ENCODE assay signal across 8 cellular contexts in genomic region chr16:85027968-85028637, GRCh38. TPM values are rescaled to one million over a fixed set of nuclear protein-coding genes. Genes with fewer than 3 reads are reported as not detected.
DNase-seq lines count a peak whose midpoint lies in the region; ATAC-seq and TF ChIP-seq lines count a peak whose summit lies in the region.

No MANE protein-coding gene starts in this region.

- peaks cover 4% of the 10 kb centered on the region for H3K23me2 ChIP-seq in H9 (ENCODE audit: insufficient read length, low read depth, low read length, poor library complexity, severe bottlenecking)

- H3K27me3 Mint-ChIP-seq in H9 (ENCODE audit: low read depth) (peaks cover 35% of the 10 kb centered on the region), chondrocyte (ENCODE audit: low read depth) (no peaks in the 10 kb centered on the region)

- no peak overlapping the region for H3K14ac ChIP-seq in H9 (ENCODE audit: insufficient read depth, low read length)

- H4K8ac ChIP-seq in H9 (replicated peaks; ENCODE audit: insufficient read length, low read depth, low read length) = no peak overlapping the region
- no peak overlapping the region for H4K8ac ChIP-seq in mesendoderm (ENCODE audit: low read depth, low read length)

- H3K56ac ChIP-seq in H9 (ENCODE audit: insufficient read length, low read depth, low read length) (no peak overlapping the region), mesendoderm (ENCODE audit: low read length) (peak overlapping the region; percentile 95)

- no peak overlapping the region for H4K91ac ChIP-seq in H9 (ENCODE audit: insufficient read length, low read depth, low read length)

- no peaks in the 10 kb centered on the region for H3K79me1 ChIP-seq in H9 (ENCODE audit: insufficient read depth, low read depth, low read length, poor library complexity, severe bottlenecking)
- H3K79me1 ChIP-seq in mesendoderm (ENCODE audit: low read length) = no peaks in the 10 kb centered on the region

- H3K4me2 ChIP-seq in H9 (ENCODE audit: insufficient read depth, insufficient read length, low read length) = peak overlapping the region; percentile 59
- H3K4me2 ChIP-seq in OCI-LY3 (ENCODE audit: low read length) = peak overlapping the region; percentile 82
- H3K4me2 ChIP-seq in mesendoderm (ENCODE audit: low read length) = peak overlapping the region; percentile 46

- H3K9ac ChIP-seq in H9 (ENCODE audit: extremely low read depth, insufficient read length, low read length) (no peak overlapping the region), OCI-LY3 (ENCODE audit: low read length) (peak overlapping the region; percentile 73), mesendoderm (ENCODE audit: low read length) (peak overlapping the region; percentile 82)

- no peak overlapping the region for H2BK12ac ChIP-seq in H9 (ENCODE audit: insufficient read length, low read depth, low read length)

- H3K4me3 ChIP-seq in OCI-LY3 (ENCODE audit: low read length) (peak overlapping the region; percentile 88), mesendoderm (ENCODE audit: low read length) (peak overlapping the region; percentile 74), upper lobe of left lung (peak overlapping the region; percentile 83 to 95 (median 93))

- H2BK120ac ChIP-seq in H9 (ENCODE audit: low read depth, low read length, poor library complexity, severe bottlenecking) (no peak overlapping the region), mesendoderm (ENCODE audit: low read depth, low read length) (no peak overlapping the region)

- H3K18ac ChIP-seq in H9 (ENCODE audit: insufficient read length, low read depth, low read length) (no peak overlapping the region), mesendoderm (ENCODE audit: low read length) (peak overlapping the region; percentile 77)

- H3K27ac ChIP-seq in H9 (ENCODE audit: insufficient read length, low read depth, low read length) = no peak overlapping the region
- no peak overlapping the region for H3K27ac ChIP-seq in OCI-LY3 (ENCODE audit: low read length)
- no peak overlapping the region for H3K27ac ChIP-seq in mesendoderm (ENCODE audit: low read depth, low read length)
- H3K27ac ChIP-seq in upper lobe of left lung = peak overlapping the region; percentile 88 to 98 (median 90)

- H3K9me3 Mint-ChIP-seq in H9 (no peaks in the 10 kb centered on the region), chondrocyte (ENCODE audit: low read depth) (no peaks in the 10 kb centered on the region)

- DNase-seq in GM10266 (ENCODE audit: extremely low spot score) = no peak
- DNase-seq in H9 = no peak
- DNase-seq in chondrocyte (ENCODE audit: low spot score) = no peak
- no peak for DNase-seq in mesendoderm
- DNase-seq in upper lobe of left lung = no peak
- DNase-seq in effector CD8-positive, alpha-beta T cell (lab: John Stamatoyannopoulos, UW) = no peak
- no peak for DNase-seq in GDM1 (lab: John Stamatoyannopoulos, UW)

- H3K4me3 Mint-ChIP-seq in H9 (peak overlapping the region; percentile 77 to 84), chondrocyte (ENCODE audit: unreplicated experiment) (peak overlapping the region; percentile 81)

- H4K5ac ChIP-seq in H9 (ENCODE audit: insufficient read length, low read depth, low read length) (no peak overlapping the region), mesendoderm (ENCODE audit: low read length) (no peak overlapping the region)

- TF ChIP-seq EP300 in upper lobe of left lung (IDR thresholded peaks at IDR 0.05) = no peak

- H2BK5ac ChIP-seq in H9 (ENCODE audit: insufficient read length, low read length) = no peak overlapping the region
- H2BK5ac ChIP-seq in mesendoderm (ENCODE audit: low read length) = no peak overlapping the region

- H3K79me2 ChIP-seq in H9 (ENCODE audit: insufficient read depth, low read length) (no peaks in the 10 kb centered on the region), OCI-LY3 (ENCODE audit: low read length) (no peaks in the 10 kb centered on the region), mesendoderm (ENCODE audit: control insufficient read depth, insufficient read depth, low read length) (no peaks in the 10 kb centered on the region)

- no peak overlapping the region for H2BK20ac ChIP-seq in H9 (ENCODE audit: low read depth, low read length, poor library complexity, severe bottlenecking)

- no peaks in the 10 kb centered on the region for H4K20me1 ChIP-seq in H9 (ENCODE audit: control insufficient read depth, insufficient read depth, insufficient read length)
- H4K20me1 ChIP-seq in OCI-LY3 (ENCODE audit: insufficient read depth, low read length) = no peaks in the 10 kb centered on the region

- H2AFZ ChIP-seq in H9 (ENCODE audit: low read length) (no peak overlapping the region), OCI-LY3 (ENCODE audit: low read depth, low read length) (peak overlapping the region; percentile 48; the same call in 1 of the 2 replicates)

- TF ChIP-seq POLR2A in upper lobe of left lung (IDR thresholded peaks at IDR 0.05) = no peak

- no peak overlapping the region for H2AK5ac ChIP-seq in H9 (ENCODE audit: insufficient read length, low read length)
- H2AK5ac ChIP-seq in mesendoderm (ENCODE audit: low read length) = no peak overlapping the region

- H3T11ph ChIP-seq in H9 (ENCODE audit: low read length) = no peak overlapping the region

- H3K27me3 ChIP-seq in H9 (ENCODE audit: insufficient read depth, low read length) = no peaks in the 10 kb centered on the region; the same call in 1 of the 2 replicates
- peaks cover 26% of the 10 kb centered on the region for H3K27me3 ChIP-seq in OCI-LY3 (ENCODE audit: low read depth, low read length)
- H3K27me3 ChIP-seq in mesendoderm (ENCODE audit: insufficient read depth, low read length, poor library complexity) = no peaks in the 10 kb centered on the region
- H3K27me3 ChIP-seq in upper lobe of left lung = no peaks in the 10 kb centered on the region

- peak in 1 of 2 donors; percentile 39 for ATAC-seq in upper lobe of left lung (ENCODE audit: low FRiP score in 2 of 2)

- H3K23ac ChIP-seq in H9 (ENCODE audit: insufficient read length, low read depth, low read length) (no peak overlapping the region), mesendoderm (ENCODE audit: low read length) (no peak overlapping the region)

- H3K4me1 Mint-ChIP-seq in H9 (peaks cover 30 to 32% of the 10 kb centered on the region in 2 experiments), chondrocyte (ENCODE audit: low read depth) (peaks cover 32% of the 10 kb centered on the region)

- H3K36me3 Mint-ChIP-seq in H9 (ENCODE audit: insufficient read depth in 1 of 3, low read depth in 3 of 3) (no peaks in the 10 kb centered on the region), chondrocyte (ENCODE audit: low read depth) (peaks cover 3% of the 10 kb centered on the region)

- TF ChIP-seq CTCF in GM10266 (IDR thresholded peaks at IDR 0.05; ENCODE audit: control insufficient read depth, insufficient read depth, low read depth, missing control alignments) = peak; percentile 36
- TF ChIP-seq CTCF in H9 (conservative IDR thresholded peaks at IDR 0.05) = peak; percentile 47; the same call in 2 of the 3 replicates
- TF ChIP-seq CTCF in OCI-LY3 (IDR thresholded peaks at IDR 0.05; ENCODE audit: low read depth, low read length) = 0 out of 2 replicates have a peak, but pooled peaks have one; percentile 12
- TF ChIP-seq CTCF in chondrocyte (IDR thresholded peaks at IDR 0.05) = peak; percentile 67
- TF ChIP-seq CTCF in upper lobe of left lung (IDR thresholded peaks at IDR 0.05) = peak in 1 of 6 experiments; percentile 33

- H3K4ac ChIP-seq in H9 (ENCODE audit: low read depth, low read length) (no peak overlapping the region), mesendoderm (ENCODE audit: low read depth, low read length) (no peak overlapping the region)

- H3K9me3 ChIP-seq in H9 (ENCODE audit: control insufficient read depth, low read depth, low read length) (no peaks in the 10 kb centered on the region), OCI-LY3 (ENCODE audit: insufficient read depth, low read length) (no peaks in the 10 kb centered on the region), upper lobe of left lung (peaks cover 0 to 4% (median 0%) of the 10 kb centered on the region in 4 donors)

- H2BK15ac ChIP-seq in H9 (ENCODE audit: low read depth, low read length) (no peak overlapping the region), mesendoderm (replicated peaks; ENCODE audit: low read depth) (no peak overlapping the region)

- H3K36me3 ChIP-seq in OCI-LY3 (replicated peaks; ENCODE audit: low read depth, low read length) (no peaks in the 10 kb centered on the region), mesendoderm (ENCODE audit: control insufficient read depth, insufficient read depth, low read length) (no peaks in the 10 kb centered on the region), upper lobe of left lung (peaks cover 0 to 9% (median 3%) of the 10 kb centered on the region in 4 donors)

- WGBS in H9 (ENCODE audit: extremely low coverage, insufficient read length, low lambda C conversion rate) = no CpG with 5 or more reads among the region's 41 CpGs
- WGBS in mesendoderm (ENCODE audit: extremely low coverage, insufficient coverage, low lambda C conversion rate) = no CpG with 5 or more reads among the region's 41 CpGs
- WGBS in upper lobe of left lung, 2 donors = 4 to 5% methylated on average over 22 to 40 of the region's 41 CpGs

- H3K4me1 ChIP-seq in H9 (ENCODE audit: insufficient read depth, low read length) (no peaks in the 10 kb centered on the region), OCI-LY3 (ENCODE audit: low read length) (peaks cover 23% of the 10 kb centered on the region), mesendoderm (ENCODE audit: control insufficient read depth, low read depth, low read length) (no peaks in the 10 kb centered on the region), upper lobe of left lung (peaks cover 24 to 58% (median 36%) of the 10 kb centered on the region in 4 donors)

- H3K27ac Mint-ChIP-seq in H9 (no peak overlapping the region; a peak in 1 of 7 replicates), chondrocyte (ENCODE audit: unreplicated experiment) (peak overlapping the region; percentile 90)

RNA-seq across cellular contexts. Expression of gene KIAA0513, which starts 0.5 kb away (rescaled TPM):
- 3.8 and 4.7 TPM in 2 replicates for total RNA-seq in H9 (2021)
- total RNA-seq in chondrocyte = 10.4 to 13.0 TPM (median 11.6 TPM) in 3 replicates
- 1.8 TPM for polyA plus RNA-seq in mesendoderm (2013, experiment 1 of 2)
- polyA plus RNA-seq in mesendoderm (2013, experiment 2 of 2) = 2.2 TPM
- 10 to 100 TPM; 21.6 to 77.5 (median 37.9) TPM for total RNA-seq in upper lobe of left lung

RNA-seq across cellular contexts. Expression of gene ZDHHC7, which starts 16.8 kb away (rescaled TPM):
- 39.1 and 44.0 TPM in 2 replicates for total RNA-seq in H9 (2021)
- 45.3 to 51.6 TPM (median 50.2 TPM) in 3 replicates for total RNA-seq in chondrocyte
- polyA plus RNA-seq in mesendoderm (2013, experiment 1 of 2) = 28.5 TPM
- polyA plus RNA-seq in mesendoderm (2013, experiment 2 of 2) = 27.8 TPM
- total RNA-seq in upper lobe of left lung = 100 to 1,000 TPM in 1 of 6 donors, 10 to 100 TPM in 5; 77.4 to 112 (median 92.7) TPM

Comparison
In these comparisons a context has a peak if more than half of its experiments do, and no peak if none do; other contexts are left out.
1. H3K27ac ChIP-seq: peak in upper lobe of left lung (4 of 4); none in H9 (single experiment), OCI-LY3 (single experiment) and mesendoderm (single experiment).
2. Peak in every context shown above with its lines, with median percentiles within 50 percentile points of each other: H3K4me2 ChIP-seq and H3K4me3 ChIP-seq.